Comparison of ENCODE assay signal across 18 cellular contexts in the genomic region with DNA sequence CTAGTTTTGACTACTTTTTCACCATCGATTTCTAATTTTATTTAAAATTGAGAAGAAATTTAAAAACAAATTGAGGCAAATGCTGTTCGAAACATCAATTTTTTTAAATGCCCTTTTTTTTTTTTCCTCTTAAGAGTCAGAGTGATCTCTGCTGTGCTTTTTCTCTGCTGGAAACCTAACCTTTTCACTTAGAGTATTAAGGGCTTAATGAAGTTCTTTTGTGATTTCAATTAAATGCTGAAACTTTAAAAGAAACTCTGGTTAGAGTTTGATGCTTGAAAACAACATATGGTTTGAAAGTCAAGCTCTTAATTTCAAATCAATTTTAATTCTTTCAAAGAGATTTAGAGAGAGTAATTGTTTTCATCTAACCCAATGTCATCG.
DNase-seq lines count a peak whose midpoint lies in the region; ATAC-seq, FAIRE-seq and TF ChIP-seq lines count a peak whose summit lies in the region.
"Had no signal": no experiment of that assay in that cellular context is flagged by ENCODE, and none has a peak within 500 bp of the region (broad histone marks: within the 10 kb centered on the region; RNA-seq: fewer than 3 reads in every experiment).

No MANE protein-coding gene starts in this region.

- no peak overlapping the region for H3K4me3 ChIP-seq in left ventricle myocardium inferior
- H3K4me3 ChIP-seq in H1 (ENCODE audit: extremely low read depth in 1 of 4, insufficient read depth in 2 of 4, low read depth in 3 of 4, low read length in 4 of 4), result peak overlapping the region in 1 of 4 experiments; percentile 37; a peak in 2 of 8 replicates
- H3K4me3 ChIP-seq in kidney (ENCODE audit: low read length in 2 of 2), result peak overlapping the region in 1 of 2 donors; percentile 21

- no peak overlapping the region for H2BK5ac ChIP-seq in H1 (ENCODE audit: low read depth, low read length)

- no peaks in the 10 kb centered on the region for H4K20me1 ChIP-seq in H1 (replicated peaks in 1 of 2; ENCODE audit: control insufficient read depth in 1 of 2, insufficient read depth in 2 of 2, low read length in 2 of 2)

- intact Hi-C loops in left ventricle myocardium inferior (cut with micrococcal nuclease) (no loop called here), left cardiac atrium (cut with DNase I) (no loop called here), kidney (cut with DNase I) (no loop called here)

- no peak overlapping the region for H3K23ac ChIP-seq in H1 (ENCODE audit: insufficient read length)

- H3K23me2 ChIP-seq in H1 (ENCODE audit: low read depth, low read length), result no peaks in the 10 kb centered on the region

- DNase-seq in left ventricle myocardium inferior, result no peak
- DNase-seq in left cardiac atrium, result no peak
- no peak for DNase-seq in H1 (ENCODE audit: low read depth in 1 of 2, low spot score in 2 of 2)
- no peak for DNase-seq in kidney
- DNase-seq in stimulated activated CD4-positive, alpha-beta T cell treated with anti-CD3 and anti-CD28 coated beads, Interleukin-15, amount 100 ng/mL, for 24 hours, result no peak
- no peak for DNase-seq in activated CD8-positive, alpha-beta memory T cell treated with anti-CD3 and anti-CD28 coated beads, Interleukin-2, amount 10 ng/mL, durations not matched to agents 7 days and 5 days
- no peak for DNase-seq in HEK293T (ENCODE audit: extremely low spot score)
- DNase-seq in T-helper 2 cell treated with Interferon-gamma antibody and Interleukin-4, amounts not matched to agents 5 μg/mL and 100 μg/mL, for 36 hours (ENCODE audit: low spot score), result no peak
- DNase-seq: CD8-positive, alpha-beta T cell; COR-L47; DMS153; DMS79 treated with DMSO at 0.1 percent for 48 hours; EL; GDM1 had no signal

- H3K4me1 ChIP-seq in left ventricle myocardium inferior, result peaks cover 12% of the 10 kb centered on the region
- peaks cover 3 to 11% (median 7%) of the 10 kb centered on the region in 4 experiments; a peak in 5 of 7 replicates for H3K4me1 ChIP-seq in H1 (replicated peaks in 1 of 4; ENCODE audit: control insufficient read depth in 3 of 4, insufficient read depth in 4 of 4, low read length in 3 of 4)
- peaks cover 3 to 36% of the 10 kb centered on the region in 2 donors for H3K4me1 ChIP-seq in kidney (ENCODE audit: control insufficient read depth in 1 of 2, insufficient read depth in 1 of 2, low read depth in 1 of 2, low read length in 2 of 2)

- FAIRE-seq in H1 (lab: Jason Lieb, UNC), result no peak
- FAIRE-seq in kidney (lab: Jason Lieb, UNC), result no peak
- FAIRE-seq: D721Med, GM12892, H54 had no signal

- POLR2A ChIA-PET in H1 (lab: Charles Lee; ENCODE audit: partially characterized antibody), result interaction anchor here (1.0 kb wide), 1 partner anchor 75 kb away, joined by 3 read pairs; no protein-coding TSS in a partner anchor
- POLR2A ChIA-PET in HEK293T (lab: Yijun Ruan, JAX), result no interaction called here

- WGBS in H1 (ENCODE audit: extremely low coverage in 1 of 2, insufficient coverage in 1 of 2, insufficient read length in 1 of 2, insufficient replicate concordance in 2 of 2, low coverage in 1 of 2, low lambda C conversion rate in 2 of 2, missing lambda C conversion rate in 1 of 2), 2 experiments, result 46% methylated on average over 3 of the region's 3 CpGs; no CpG with 5 or more reads in 1 of the 2 experiments

- ATAC-seq in left cardiac atrium, result no peak
- ATAC-seq in activated CD8-positive, alpha-beta memory T cell treated with anti-CD3 and anti-CD28 coated beads, Interleukin-2, amount 10 ng/mL, durations not matched to agents 7 days and 5 days, result no peak
- ATAC-seq: CD8-positive, alpha-beta T cell had no signal

- no peak overlapping the region for H3K18ac ChIP-seq in H1 (ENCODE audit: extremely low read depth, low read length)

- H3K27ac ChIP-seq in left ventricle myocardium inferior (replicated peaks), result peak overlapping the region; percentile 28
- H3K27ac ChIP-seq in H1 (ENCODE audit: low read depth, low read length), result no peak overlapping the region
- peak overlapping the region; percentile 52 to 72 for H3K27ac ChIP-seq in kidney (ENCODE audit: low read depth in 2 of 2, low read length in 2 of 2)
- H3K27ac ChIP-seq: 22Rv1 had no signal

- no peak overlapping the region for H4K5ac ChIP-seq in H1 (ENCODE audit: insufficient read length, low read depth, low read length)

- H3K4me2 ChIP-seq in H1 (ENCODE audit: insufficient read depth in 1 of 2, low read depth in 2 of 2, low read length in 2 of 2), result peak overlapping the region; percentile 41 to 45; a peak in 3 of 4 replicates

- no peaks in the 10 kb centered on the region for H3K27me3 Mint-ChIP-seq in activated CD8-positive, alpha-beta memory T cell treated with anti-CD3 and anti-CD28 coated beads, Interleukin-2, amount 10 ng/mL, durations not matched to agents 7 days and 5 days
- no peaks in the 10 kb centered on the region for H3K27me3 Mint-ChIP-seq in T-helper 2 cell treated with Interferon-gamma antibody and Interleukin-4, amounts not matched to agents 5 μg/mL and 100 μg/mL, for 36 hours (ENCODE audit: low read depth)

- no peak for TF ChIP-seq EP300 in H1 (IDR thresholded peaks at IDR 0.05; ENCODE audit: borderline replicate concordance in 1 of 2, low read depth in 2 of 2, low read length in 2 of 2)

- no peak overlapping the region for H4K8ac ChIP-seq in H1 (ENCODE audit: extremely low read depth, insufficient read depth, low read length)

- TF ChIP-seq POLR2A in H1 (IDR thresholded peaks at IDR 0.05; ENCODE audit: control extremely low read depth in 1 of 2, low read depth in 2 of 2, low read length in 2 of 2), result no peak

- no peak overlapping the region for H2BK20ac ChIP-seq in H1 (ENCODE audit: low read length)

- no peaks in the 10 kb centered on the region for H3K79me2 ChIP-seq in H1 (ENCODE audit: control insufficient read depth in 1 of 2, insufficient read depth in 2 of 2, low read length in 2 of 2)

- no peak overlapping the region for H2AK5ac ChIP-seq in H1 (ENCODE audit: low read depth, low read length)

- H3K9me3 ChIP-seq in left ventricle myocardium inferior (replicated peaks) (no peaks in the 10 kb centered on the region), H1 (ENCODE audit: insufficient read depth in 2 of 2, low read depth in 1 of 2, low read length in 1 of 2) (no peaks in the 10 kb centered on the region), kidney (ENCODE audit: control insufficient read depth in 1 of 2, low read length in 2 of 2) (no peaks in the 10 kb centered on the region)

- no peak overlapping the region for H3K56ac ChIP-seq in H1 (replicated peaks; ENCODE audit: insufficient read length, low read depth, low read length)

- no peak overlapping the region for H3K4ac ChIP-seq in H1 (replicated peaks; ENCODE audit: insufficient read length, low read depth, low read length)

- H2BK120ac ChIP-seq in H1 (replicated peaks; ENCODE audit: low read depth, low read length), result no peak overlapping the region

- H2AFZ ChIP-seq in H1 (ENCODE audit: low read length), result no peak overlapping the region

- no peak overlapping the region for H3K14ac ChIP-seq in H1 (ENCODE audit: insufficient read length)

- no peak overlapping the region for H4K91ac ChIP-seq in H1 (replicated peaks; ENCODE audit: insufficient read length, low read length)

- H3K36me3 ChIP-seq in left ventricle myocardium inferior (peaks cover 5% of the 10 kb centered on the region), H1 (ENCODE audit: control insufficient read depth in 2 of 4, insufficient read depth in 4 of 4, low read length in 3 of 4) (peaks cover 0 to 5% (median 0%) of the 10 kb centered on the region in 4 experiments; a peak in 2 of 8 replicates), kidney (ENCODE audit: control insufficient read depth in 1 of 2, insufficient read depth in 2 of 2, low read length in 2 of 2) (no peaks in the 10 kb centered on the region)

- H3K4me3 Mint-ChIP-seq in activated CD8-positive, alpha-beta memory T cell treated with anti-CD3 and anti-CD28 coated beads, Interleukin-2, amount 10 ng/mL, durations not matched to agents 7 days and 5 days, result no peak overlapping the region
- no peak overlapping the region for H3K4me3 Mint-ChIP-seq in T-helper 2 cell treated with Interferon-gamma antibody and Interleukin-4, amounts not matched to agents 5 μg/mL and 100 μg/mL, for 36 hours
- H3K4me3 Mint-ChIP-seq: CD8-positive, alpha-beta T cell had no signal

- H3K9ac ChIP-seq in H1 (replicated peaks in 1 of 4; ENCODE audit: extremely low read depth in 1 of 4, low read depth in 3 of 4, low read length in 3 of 4) (no peak overlapping the region), kidney (ENCODE audit: low read length in 2 of 2) (no peak overlapping the region)

- H2BK12ac ChIP-seq in H1 (ENCODE audit: low read depth, low read length), result no peak overlapping the region

- TF ChIP-seq RAD21 in H1 (IDR thresholded peaks at IDR 0.05 in 1 of 2, conservative IDR thresholded peaks at IDR 0.05 in 1 of 2; ENCODE audit: low read depth in 2 of 2, low read length in 2 of 2), result no peak

- TF ChIP-seq CTCF in left ventricle myocardium inferior (IDR thresholded peaks at IDR 0.05; ENCODE audit: borderline replicate concordance) (no peak), H1 (IDR thresholded peaks at IDR 0.05; ENCODE audit: control extremely low read depth in 1 of 3, insufficient read depth in 1 of 3, low read depth in 1 of 3, low read length in 3 of 3) (no peak), kidney (IDR thresholded peaks at IDR 0.05; ENCODE audit: borderline replicate concordance, extremely low read depth, insufficient read depth) (no peak)

- CTCF ChIA-PET in H1 (lab: Charles Lee; ENCODE audit: partially characterized antibody), result interaction anchor here (0.6 to 2.1 kb wide), 3 partner anchors 10 to 64 kb away, joined by 3 to 6 read pairs (median 5); no protein-coding TSS in a partner anchor
- CTCF ChIA-PET in activated CD8-positive, alpha-beta memory T cell treated with anti-CD3 and anti-CD28 coated beads, Interleukin-2, amount 10 ng/mL, durations not matched to agents 7 days and 5 days (lab: Charles Lee), result no interaction called here
- CTCF ChIA-PET in HEK293T (lab: Yijun Ruan, JAX), result no interaction called here

- H3K9me3 Mint-ChIP-seq in activated CD8-positive, alpha-beta memory T cell treated with anti-CD3 and anti-CD28 coated beads, Interleukin-2, amount 10 ng/mL, durations not matched to agents 7 days and 5 days (ENCODE audit: low read depth), result peaks cover 2% of the 10 kb centered on the region
- no peaks in the 10 kb centered on the region for H3K9me3 Mint-ChIP-seq in T-helper 2 cell treated with Interferon-gamma antibody and Interleukin-4, amounts not matched to agents 5 μg/mL and 100 μg/mL, for 36 hours
- H3K9me3 Mint-ChIP-seq: CD8-positive, alpha-beta T cell had no signal

- H3K79me1 ChIP-seq in H1 (ENCODE audit: low read depth, low read length), result no peaks in the 10 kb centered on the region

- no peaks in the 10 kb centered on the region for H3K36me3 Mint-ChIP-seq in activated CD8-positive, alpha-beta memory T cell treated with anti-CD3 and anti-CD28 coated beads, Interleukin-2, amount 10 ng/mL, durations not matched to agents 7 days and 5 days
- H3K36me3 Mint-ChIP-seq in T-helper 2 cell treated with Interferon-gamma antibody and Interleukin-4, amounts not matched to agents 5 μg/mL and 100 μg/mL, for 36 hours (ENCODE audit: low read depth), result no peaks in the 10 kb centered on the region

- H3K27ac Mint-ChIP-seq in activated CD8-positive, alpha-beta memory T cell treated with anti-CD3 and anti-CD28 coated beads, Interleukin-2, amount 10 ng/mL, durations not matched to agents 7 days and 5 days, result no peak overlapping the region
- H3K27ac Mint-ChIP-seq in T-helper 2 cell treated with Interferon-gamma antibody and Interleukin-4, amounts not matched to agents 5 μg/mL and 100 μg/mL, for 36 hours, result no peak overlapping the region
- H3K27ac Mint-ChIP-seq: CD8-positive, alpha-beta T cell had no signal

- H2BK15ac ChIP-seq in H1 (ENCODE audit: low read length), result no peak overlapping the region

- no peaks in the 10 kb centered on the region for H3K27me3 ChIP-seq in left ventricle myocardium inferior (ENCODE audit: low read depth)
- no peaks in the 10 kb centered on the region; a peak in 1 of 7 replicates for H3K27me3 ChIP-seq in H1 (replicated peaks in 1 of 4; ENCODE audit: control insufficient read depth in 3 of 4, extremely low read depth in 1 of 4, insufficient read depth in 3 of 4, low read length in 3 of 4)

- H3K4me1 Mint-ChIP-seq in activated CD8-positive, alpha-beta memory T cell treated with anti-CD3 and anti-CD28 coated beads, Interleukin-2, amount 10 ng/mL, durations not matched to agents 7 days and 5 days, result no peaks in the 10 kb centered on the region
- no peaks in the 10 kb centered on the region for H3K4me1 Mint-ChIP-seq in T-helper 2 cell treated with Interferon-gamma antibody and Interleukin-4, amounts not matched to agents 5 μg/mL and 100 μg/mL, for 36 hours (ENCODE audit: low read depth)
